In genomic region chr6:142474446-142475289, GRCh38 we compare ENCODE assay signal across 8 cellular contexts.
DNase-seq lines count a peak whose midpoint lies in the region; ATAC-seq, FAIRE-seq and TF ChIP-seq lines count a peak whose summit lies in the region.

No MANE protein-coding gene starts in this region.

- no peak overlapping the region for H2AFZ ChIP-seq in HepG2 (ENCODE audit: low read length)

- H3K9me3 ChIP-seq in HepG2 (ENCODE audit: low read length) (no peaks in the 10 kb centered on the region), uterus (no peaks in the 10 kb centered on the region)

- no peaks in the 10 kb centered on the region for H3K36me3 ChIP-seq in HepG2 (replicated peaks in 1 of 2; ENCODE audit: control insufficient read depth in 1 of 2, insufficient read depth in 2 of 2, low read length in 2 of 2)
- no peaks in the 10 kb centered on the region for H3K36me3 ChIP-seq in uterus

- POLR2A ChIA-PET in HepG2 (lab: Yijun Ruan, JAX): no interaction called here

- ATAC-seq in HG03439 (IDR thresholded peaks at IDR 0.05; ENCODE audit: unreplicated experiment) (peak; percentile 71), HepG2 (peak; percentile 93)

- CTCF ChIA-PET in HepG2 (lab: Yijun Ruan, JAX; ENCODE audit: low intra/inter-chr PET ratio, low total read pairs): interaction anchor here (1.2 to 1.5 kb wide), 4 partner anchors 63 to 242 kb away, joined by 4 to 9 read pairs (median 6); no protein-coding TSS in a partner anchor

- H3K27me3 ChIP-seq in HepG2 (ENCODE audit: control insufficient read depth in 1 of 2, insufficient read depth in 2 of 2, low read length in 2 of 2): no peaks in the 10 kb centered on the region; a peak in 1 of 5 replicates
- no peaks in the 10 kb centered on the region for H3K27me3 ChIP-seq in uterus

- in situ Hi-C loops in HepG2 (cut with HindIII; ENCODE audit: extremely low pct_ligation_motif_present, low pct_unique_long_range_greater_than_20kb): no loop called here

- H3K9ac ChIP-seq in HepG2 (ENCODE audit: insufficient read depth, low read depth, low read length): peak overlapping the region; percentile 27; the same call in 1 of the 2 replicates

- H3K4me2 ChIP-seq in HepG2 (ENCODE audit: low read depth, low read length): peak overlapping the region; percentile 45

- no peaks in the 10 kb centered on the region for H4K20me1 ChIP-seq in HepG2 (ENCODE audit: insufficient read depth, low read length)

- WGBS in HepG2 (ENCODE audit: low lambda C conversion rate): under 1% methylated on average over 13 of the region's 13 CpGs

- no peaks in the 10 kb centered on the region for H3K4me1 ChIP-seq in HepG2 (ENCODE audit: insufficient read depth, low read length)
- no peaks in the 10 kb centered on the region for H3K4me1 ChIP-seq in uterus

- peak; percentile 76 for TF ChIP-seq RAD21 in HepG2 (CRISPR knock-in tag; IDR thresholded peaks at IDR 0.05)

- no peak overlapping the region for H3K27ac ChIP-seq in HepG2 (ENCODE audit: extremely low read length, insufficient read depth, low read length)
- H3K27ac ChIP-seq in uterus: no peak overlapping the region

- intact Hi-C loops in HepG2 (cut with micrococcal nuclease; ENCODE audit: unreplicated experiment): loop anchor here (1.0 to 10.0 kb wide), 4 partner anchors 64 to 950 kb away; no protein-coding TSS in a partner anchor
- intact Hi-C loops in uterus (cut with DNase I; ENCODE audit: low total_unique reads): no loop called here

- FAIRE-seq in HepG2 (lab: Jason Lieb, UNC): peak; percentile 70

- TF ChIP-seq EP300 in HepG2 (IDR thresholded peaks at IDR 0.05; ENCODE audit: low read depth in 2 of 2, low read length in 2 of 2): no peak
- TF ChIP-seq EP300 in HepG2 (CRISPR knock-in tag; IDR thresholded peaks at IDR 0.05; ENCODE audit: borderline replicate concordance): no peak

- no TSS peak for BruUV-seq in HepG2 (replicated peaks; lab: Mats Ljungman, UMichigan)

- H3K4me3 ChIP-seq in GM12865 (ENCODE audit: low read depth, low read length) (no peak overlapping the region), cardiac fibroblast (replicated peaks in 1 of 2; ENCODE audit: low read depth in 2 of 2, low read length in 2 of 2) (no peak overlapping the region), HepG2 (replicated peaks in 1 of 3; ENCODE audit: insufficient read depth in 1 of 3, low read depth in 2 of 3, low read length in 3 of 3) (peak overlapping the region in 2 of 3 experiments; percentile 8 to 26; a peak in 1 of 6 replicates), uterus (no peak overlapping the region)

- TF ChIP-seq POLR2A in HepG2 (IDR thresholded peaks at IDR 0.05; ENCODE audit: insufficient read depth in 1 of 2, low read depth in 2 of 2, low read length in 2 of 2) (no peak), uterus (IDR thresholded peaks at IDR 0.05) (no peak)

- no peaks in the 10 kb centered on the region for H3K79me2 ChIP-seq in HepG2 (ENCODE audit: insufficient read depth, low read length)

- DNase-seq in AG08395 (ENCODE audit: low spot score) (peak; percentile 57), GM12865 (ENCODE audit: low read depth) (peak; percentile 50), NCI-H82 (lab: John Stamatoyannopoulos, UW) (peak; percentile 88), cardiac fibroblast (ENCODE audit: low read depth in 2 of 2) (peak; percentile 73 to 74), HepG2 (ENCODE audit: low spot score) (peak; percentile 63), uterus (no peak)
- no peak for DNase-seq in activated naive CD4-positive, alpha-beta T cell treated with Interleukin-2 at 50 U/mL for 16 hours

- TF ChIP-seq CTCF in GM12865 (IDR thresholded peaks at IDR 0.05; ENCODE audit: insufficient read depth, low read depth, low read length, missing control alignments) (peak; percentile 58), cardiac fibroblast (IDR thresholded peaks at IDR 0.05; ENCODE audit: low read depth, low read length) (peak; percentile 53), HepG2 (CRISPR knock-in tag; IDR thresholded peaks at IDR 0.05) (peak; percentile 80), uterus (IDR thresholded peaks at IDR 0.05) (peak; percentile 70 to 76 (median 72))

TF ChIP-seq in HepG2, 621 proteins besides CTCF, POLR2A, EP300 and RAD21 (continues in another document):
- TF ChIP-seq ZSCAN9 (CRISPR knock-in tag; IDR thresholded peaks at IDR 0.05; ENCODE audit: borderline replicate concordance): peak; percentile 12; the same call in 1 of the 2 replicates
- TF ChIP-seq GTF2F1 (IDR thresholded peaks at IDR 0.05; ENCODE audit: low read length): no peak
- TF ChIP-seq ZFP36 (IDR thresholded peaks at IDR 0.05; ENCODE audit: borderline replicate concordance, low read depth, low read length, partially characterized antibody): peak; percentile 13
- TF ChIP-seq ZNF24 (IDR thresholded peaks at IDR 0.05): 0 out of 2 replicates have a peak, but pooled peaks have one; percentile 17
- no peak for TF ChIP-seq ARNTL (CRISPR knock-in tag; IDR thresholded peaks at IDR 0.05)
- peak; percentile 25; the same call in 1 of the 2 replicates for TF ChIP-seq SMC3 (IDR thresholded peaks at IDR 0.05; ENCODE audit: low read length)
- TF ChIP-seq SNRNP70 (IDR thresholded peaks at IDR 0.05; ENCODE audit: low read depth, low read length): no peak
- TF ChIP-seq ZFP36L2 (CRISPR knock-in tag; IDR thresholded peaks at IDR 0.05): no peak
- peak; percentile 59; the same call in 1 of the 2 replicates for TF ChIP-seq MTF2 (CRISPR knock-in tag; IDR thresholded peaks at IDR 0.05; ENCODE audit: borderline replicate concordance)
- TF ChIP-seq ZNF687 (CRISPR knock-in tag; IDR thresholded peaks at IDR 0.05): peak; percentile 23; the same call in 1 of the 2 replicates
- TF ChIP-seq ZNF136 (CRISPR knock-in tag; IDR thresholded peaks at IDR 0.05; ENCODE audit: low read depth): 0 out of 2 replicates have a peak, but pooled peaks have one; percentile 41
- peak in 1 of 2 experiments; percentile 28; a peak in 1 of 4 replicates for TF ChIP-seq HMGXB4 (CRISPR knock-in tag; IDR thresholded peaks at IDR 0.05; ENCODE audit: borderline replicate concordance in 1 of 2, low read depth in 1 of 2)
- peak; percentile 33; the same call in 1 of the 2 replicates for TF ChIP-seq KAT8 (CRISPR knock-in tag; IDR thresholded peaks at IDR 0.05)
- TF ChIP-seq STAG1 (CRISPR knock-in tag; IDR thresholded peaks at IDR 0.05): peak; percentile 79

Comparison
In these comparisons a context has a peak if more than half of its experiments do, and no peak if none do; other contexts are left out.
1. DNase-seq: peak in AG08395 (single experiment), GM12865 (single experiment), NCI-H82 (single experiment), cardiac fibroblast (2 of 2) and HepG2 (single experiment); none in uterus (0 of 2) and activated naive CD4-positive, alpha-beta T cell treated with Interleukin-2 at 50 U/mL for 16 hours (single experiment).
2. H3K4me3 ChIP-seq: peak in HepG2 (2 of 3); none in GM12865 (single experiment), cardiac fibroblast (0 of 2) and uterus (0 of 2).
3. Peak in every context shown above with its lines, with median percentiles within 50 percentile points of each other: CTCF ChIP-seq.